8 cellular contexts compared by ENCODE assay signal in genomic region chr4:101345271-101345595, GRCh38. TPM values are rescaled to one million over a fixed set of nuclear protein-coding genes. Genes with fewer than 3 reads are reported as not detected.
DNase-seq lines count a peak whose midpoint lies in the region; ATAC-seq and TF ChIP-seq lines count a peak whose summit lies in the region.

No MANE protein-coding gene starts in this region.

- in situ Hi-C loops in transverse colon (cut with MboI; ENCODE audit: low pct_ligation_motif_present in 1 of 4, low pct_unique_long_range_greater_than_20kb in 1 of 4, low sequenced_read_pairs in 3 of 4), result loop anchor here in 1 of 4 donors (10.0 kb wide), 1 partner anchor 140 kb away; no protein-coding TSS in a partner anchor

- POLR2A ChIA-PET in MCF 10A (lab: Yijun Ruan, JAX), result interaction anchor here (0.6 to 5.8 kb wide), 11 partner anchors 11 to 356 kb away, joined by 3 to 49 read pairs (median 4); no protein-coding TSS in a partner anchor

- TF ChIP-seq CTCF in GM12864 (IDR thresholded peaks at IDR 0.05; ENCODE audit: low read depth, low read length, missing control alignments) (no peak), OCI-LY1 (IDR thresholded peaks at IDR 0.05; ENCODE audit: low read length) (no peak), MCF 10A (IDR thresholded peaks at IDR 0.05; ENCODE audit: unreplicated experiment) (no peak), lung (IDR thresholded peaks at IDR 0.05; ENCODE audit: control extremely low read depth, extremely low read depth) (no peak), transverse colon (IDR thresholded peaks at IDR 0.05) (no peak)

- no peaks in the 10 kb centered on the region for H3K27me3 ChIP-seq in OCI-LY1 (ENCODE audit: insufficient read depth, low read length)
- H3K27me3 ChIP-seq in lung (ENCODE audit: control insufficient read depth, insufficient read depth), result no peaks in the 10 kb centered on the region
- no peaks in the 10 kb centered on the region for H3K27me3 ChIP-seq in transverse colon

- peak overlapping the region; percentile 90 for H3K4me3 Mint-ChIP-seq in MCF 10A (ENCODE audit: unreplicated experiment)

- H3K27ac Mint-ChIP-seq in MCF 10A (ENCODE audit: low read depth, unreplicated experiment), result no peak overlapping the region

- H4K20me1 ChIP-seq in OCI-LY1 (ENCODE audit: insufficient read depth, low read length), result no peaks in the 10 kb centered on the region

- H3K9me3 ChIP-seq in OCI-LY1 (ENCODE audit: low read length), result no peaks in the 10 kb centered on the region
- no peaks in the 10 kb centered on the region for H3K9me3 ChIP-seq in lung (ENCODE audit: control insufficient read depth in 2 of 2, insufficient read depth in 1 of 2, low read length in 1 of 2)
- no peaks in the 10 kb centered on the region for H3K9me3 ChIP-seq in transverse colon

- BruUV-seq in MCF 10A (replicated peaks; lab: Mats Ljungman, UMichigan), result no TSS peak

- H3K4me1 ChIP-seq in OCI-LY1 (ENCODE audit: insufficient read depth, low read length, severe bottlenecking), result peaks cover 58% of the 10 kb centered on the region
- H3K4me1 ChIP-seq in lung (ENCODE audit: control insufficient read depth in 2 of 2, insufficient read depth in 2 of 2, low read length in 2 of 2), result peaks cover 3 to 7% of the 10 kb centered on the region in 2 donors
- H3K4me1 ChIP-seq in transverse colon, result peaks cover 4 to 40% (median 19%) of the 10 kb centered on the region in 4 donors

- H3F3A ChIP-seq in OCI-LY1 (ENCODE audit: insufficient read depth, low read length), result no peaks in the 10 kb centered on the region

- H3K4me3 ChIP-seq in GM12864 (ENCODE audit: low read depth, low read length) (peak overlapping the region; percentile 76), OCI-LY1 (ENCODE audit: low read depth, low read length, poor library complexity, severe bottlenecking) (peak overlapping the region; percentile 79), lung (peak overlapping the region; percentile 58), transverse colon (peak overlapping the region; percentile 72 to 91 (median 82))

- intact Hi-C loops in MCF 10A (cut with micrococcal nuclease), result loop anchor here (1.0 to 10.0 kb wide), 10 partner anchors 113 to 1250 kb away; no protein-coding TSS in a partner anchor
- intact Hi-C loops in transverse colon (cut with DNase I; ENCODE audit: low total_unique reads), result loop anchor here (5.0 kb wide), 1 partner anchor 153 kb away; no protein-coding TSS in a partner anchor

- H3K36me3 ChIP-seq in OCI-LY1 (ENCODE audit: insufficient read depth, low read length) (no peaks in the 10 kb centered on the region), lung (ENCODE audit: control insufficient read depth in 2 of 2, insufficient read depth in 2 of 2, low read length in 2 of 2) (no peaks in the 10 kb centered on the region), transverse colon (no peaks in the 10 kb centered on the region)

- H3K27ac ChIP-seq in OCI-LY1 (ENCODE audit: low read depth, low read length, poor library complexity, severe bottlenecking) (peak overlapping the region; percentile 89), lung (ENCODE audit: low read depth in 1 of 2, low read length in 1 of 2) (peak overlapping the region in 1 of 2 donors; percentile 76), transverse colon (peak overlapping the region; percentile 97 to 99 (median 98))

- no peak for TF ChIP-seq POLR2A in transverse colon (IDR thresholded peaks at IDR 0.05)

- H3K9ac ChIP-seq in OCI-LY1 (ENCODE audit: low read length), result peak overlapping the region; percentile 89

- ATAC-seq in lung (ENCODE audit: insufficient read depth, low FRiP score) (no peak), HG03571 (IDR thresholded peaks at IDR 0.05; ENCODE audit: unreplicated experiment) (no peak), GM21576 (IDR thresholded peaks at IDR 0.05; ENCODE audit: unreplicated experiment) (no peak)

- CTCF ChIA-PET in MCF 10A (lab: Yijun Ruan, JAX), result interaction anchor here (0.7 kb wide), 1 partner anchor 158 kb away, joined by 4 read pairs; no protein-coding TSS in a partner anchor

- H3K79me2 ChIP-seq in OCI-LY1 (ENCODE audit: insufficient read depth, low read length), result peaks cover 54% of the 10 kb centered on the region

- no peak overlapping the region for H2AFZ ChIP-seq in OCI-LY1 (ENCODE audit: low read length)

- no peaks in the 10 kb centered on the region for H3K9me3 Mint-ChIP-seq in MCF 10A (ENCODE audit: unreplicated experiment)

- H3K27me3 Mint-ChIP-seq in MCF 10A (ENCODE audit: insufficient read depth, unreplicated experiment), result no peaks in the 10 kb centered on the region

- 17 to 20% methylated on average over 3 of the region's 3 CpGs for WGBS in lung, 2 donors
- WGBS in transverse colon (ENCODE audit: low coverage in 1 of 2), 2 donors, result 20 to 45% methylated on average over 1 to 3 of the region's 3 CpGs

- no peak for TF ChIP-seq EP300 in transverse colon (IDR thresholded peaks at IDR 0.05; ENCODE audit: low read depth)

- H3K9me2 ChIP-seq in OCI-LY1 (ENCODE audit: low read depth, low read length), result no peaks in the 10 kb centered on the region

- H3K4me1 Mint-ChIP-seq in MCF 10A (ENCODE audit: insufficient read depth, unreplicated experiment), result peaks cover 41% of the 10 kb centered on the region

- no peaks in the 10 kb centered on the region for H3K36me3 Mint-ChIP-seq in MCF 10A (ENCODE audit: insufficient read depth, unreplicated experiment)

- peak overlapping the region; percentile 97 for H3K4me2 ChIP-seq in OCI-LY1 (ENCODE audit: low read length)

- DNase-seq in GM12864 (ENCODE audit: low read depth) (no peak), MCF 10A (ENCODE audit: unreplicated experiment) (no peak), lung (ENCODE audit: low spot score) (no peak), transverse colon (no peak), medulla oblongata (ENCODE audit: extremely low spot score) (no peak)

RNA-seq across cellular contexts. Expression of gene PPP3CA, which starts 2.1 kb away (rescaled TPM):
- total RNA-seq in MCF 10A (2022), result 53.7 and 73.0 TPM in 2 replicates
- total RNA-seq in lung, result 10 to 100 TPM; 44.3 to 72.0 TPM
- 10 to 100 TPM; 13.5 to 17.1 TPM for polyA plus RNA-seq in lung
- 10 to 100 TPM; 29.2 to 50.7 (median 37.7) TPM for total RNA-seq in transverse colon
